ENCODE assay signal across 27 cellular contexts in the genomic region with DNA sequence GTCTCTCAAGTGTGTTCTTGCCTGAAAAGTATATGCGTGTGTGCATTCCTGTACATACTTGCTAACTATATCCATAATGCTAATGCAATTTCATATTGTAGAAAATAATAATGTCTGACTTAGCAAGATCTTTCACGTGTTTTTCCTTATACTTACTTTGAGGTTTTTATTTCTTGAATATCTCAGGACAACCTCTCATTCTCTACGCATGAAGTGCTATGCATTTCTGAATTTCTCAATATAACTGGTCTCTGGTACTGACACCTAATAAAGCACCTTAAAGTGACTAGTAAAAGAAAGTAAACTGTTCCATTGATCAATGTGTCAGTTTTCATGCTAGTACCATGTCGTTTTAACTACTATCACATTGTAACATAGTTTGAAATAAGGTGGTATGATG.
"Had no signal": no experiment of that assay in that cellular context is flagged by ENCODE, and none has a peak within 500 bp of the region (broad histone marks: within the 10 kb centered on the region; RNA-seq: fewer than 3 reads in every experiment).

No MANE protein-coding gene starts in this region.

- FAIRE-seq: endometrium, endothelial cell of umbilical vein had no signal

- H3K79me2 ChIP-seq: hepatocyte had no signal

- H3K27me3 ChIP-seq: colonic mucosa, dorsolateral prefrontal cortex, esophagus muscularis mucosa, esophagus squamous epithelium, foreskin keratinocyte, gastrocnemius medialis, gastroesophageal sphincter, heart left ventricle, heart right ventricle, hepatocyte had no signal

- ATAC-seq: effector memory CD8-positive, alpha-beta T cell; esophagus mucosa; foreskin keratinocyte; gastrocnemius medialis; gastroesophageal sphincter; heart left ventricle; heart right ventricle had no signal

- H3K4me3 ChIP-seq: colonic mucosa, coronary artery, dorsolateral prefrontal cortex, esophagus muscularis mucosa, esophagus squamous epithelium, gastrocnemius medialis, gastroesophageal sphincter, heart left ventricle, heart right ventricle, hepatocyte had no signal

- H3K4me1 ChIP-seq: colonic mucosa, esophagus muscularis mucosa, esophagus squamous epithelium, foreskin keratinocyte, gastrocnemius medialis, gastroesophageal sphincter, heart left ventricle, heart right ventricle had no signal

- H2AFZ ChIP-seq: hepatocyte had no signal

- H3K4me2 ChIP-seq: hepatocyte had no signal

- H3K9me3 ChIP-seq: colonic mucosa, esophagus muscularis mucosa, gastrocnemius medialis, gastroesophageal sphincter had no signal

- H3K36me3 ChIP-seq: colonic mucosa, esophagus muscularis mucosa, esophagus squamous epithelium, gastrocnemius medialis, gastroesophageal sphincter, heart left ventricle, heart right ventricle had no signal

- H3K27ac ChIP-seq: colonic mucosa, coronary artery, dorsolateral prefrontal cortex, epithelial cell of prostate, esophagus muscularis mucosa, esophagus squamous epithelium, foreskin keratinocyte, gastrocnemius medialis, gastroesophageal sphincter, heart left ventricle, heart right ventricle, hepatocyte had no signal

- DNase-seq: colonic mucosa; cortex of kidney; dermis blood vessel endothelial cell; dorsolateral prefrontal cortex; effector CD4-positive, alpha-beta T cell; effector CD8-positive, alpha-beta T cell; effector memory CD4-positive, alpha-beta T cell; effector memory CD8-positive, alpha-beta T cell; endodermal cell; erythroblast; esophagus squamous epithelium; foreskin fibroblast; foreskin keratinocyte; foreskin melanocyte; gastrocnemius medialis; glutamatergic neuron; head of caudate nucleus; heart left ventricle; heart right ventricle had no signal
